In the genomic region with DNA sequence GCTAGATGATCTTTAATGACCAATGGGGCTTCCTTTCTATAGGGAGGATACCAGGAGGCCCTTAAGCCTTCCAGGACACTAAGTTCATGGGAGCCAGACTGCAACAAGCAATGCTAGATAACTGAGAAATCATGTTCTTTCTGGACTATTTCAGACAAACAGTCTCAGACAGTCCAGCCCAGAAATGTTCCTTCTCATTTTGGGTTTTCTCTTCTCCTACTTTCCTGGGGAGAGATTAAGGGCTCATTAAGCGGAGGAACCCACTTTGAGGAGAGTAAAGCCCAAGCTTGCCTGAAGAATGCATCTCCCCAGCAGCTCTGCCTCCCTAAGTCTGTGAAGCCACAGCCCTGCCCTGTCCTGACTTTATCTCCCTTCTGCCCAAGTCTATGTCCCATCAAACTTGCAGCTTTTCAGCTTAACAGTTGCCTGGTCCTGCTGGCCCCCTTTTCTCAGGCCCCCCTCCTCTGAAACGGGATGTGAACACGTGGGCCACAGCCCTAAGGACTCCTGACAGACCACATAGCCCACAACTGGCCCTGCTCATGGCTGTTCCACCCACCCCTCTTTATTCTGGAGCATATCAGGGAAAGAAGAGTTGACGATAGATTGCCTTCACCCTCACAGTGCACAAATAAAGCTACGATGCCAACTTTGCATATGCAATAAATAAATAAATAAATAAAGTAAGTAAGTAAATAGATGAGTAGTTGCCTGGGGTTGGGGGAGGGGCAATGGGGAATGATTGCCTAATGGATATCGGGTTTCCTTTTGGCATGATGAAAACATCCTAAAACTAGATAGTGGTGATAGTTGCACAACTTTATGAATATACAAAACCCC, we compare ENCODE assay signal across 10 cellular contexts.
DNase-seq lines count a peak whose midpoint lies in the region; ATAC-seq and TF ChIP-seq lines count a peak whose summit lies in the region.
"Had no signal": no experiment of that assay in that cellular context is flagged by ENCODE, and none has a peak within 500 bp of the region (broad histone marks: within the 10 kb centered on the region; RNA-seq: fewer than 3 reads in every experiment).

No MANE protein-coding gene starts in this region.

- H3K27ac ChIP-seq in esophagus (ENCODE audit: low read depth in 2 of 2, low read length in 1 of 2) (peak overlapping the region; percentile 18 to 53), osteoblast (ENCODE audit: low read depth, low read length) (no peak overlapping the region)

- H3K9me3 ChIP-seq in esophagus (ENCODE audit: control insufficient read depth in 2 of 2, insufficient read depth in 1 of 2, low read depth in 1 of 2, low read length in 1 of 2) (no peaks in the 10 kb centered on the region), osteoblast (ENCODE audit: low read depth, low read length) (no peaks in the 10 kb centered on the region)
- H3K9me3 ChIP-seq: mucosa of descending colon had no signal

- no peaks in the 10 kb centered on the region for H4K20me1 ChIP-seq in osteoblast (ENCODE audit: insufficient read depth, low read length)

- no peak overlapping the region for H2AFZ ChIP-seq in osteoblast (ENCODE audit: low read length)

- H3K27me3 ChIP-seq in esophagus (ENCODE audit: control insufficient read depth in 1 of 2, insufficient read depth in 2 of 2, low read length in 2 of 2): no peaks in the 10 kb centered on the region
- H3K27me3 ChIP-seq in osteoblast (ENCODE audit: insufficient read depth, low read length): no peaks in the 10 kb centered on the region

- no peak for ATAC-seq in GM18858 (IDR thresholded peaks at IDR 0.05; ENCODE audit: unreplicated experiment)
- ATAC-seq: effector memory CD8-positive, alpha-beta T cell; mucosa of descending colon had no signal

- peak overlapping the region; percentile 48 for H3K4me2 ChIP-seq in osteoblast (ENCODE audit: insufficient read depth, low read length)

- 55 to 58% methylated on average over 6 of the region's 6 CpGs for WGBS in esophagus, 2 donors

- DNase-seq in AG10803 (ENCODE audit: low read depth) (peak; percentile 83), NCI-H510A (lab: John Stamatoyannopoulos, UW) (peak; percentile 17), osteoblast (ENCODE audit: insufficient read length, low spot score, missing footprints) (peak; percentile 70), NCI-H2107 (lab: John Stamatoyannopoulos, UW) (no peak), kidney tubule cell (ENCODE audit: low spot score) (no peak)
- no peak for DNase-seq in activated CD4-positive, alpha-beta T cell treated with anti-CD3 and anti-CD28 coated beads, Interleukin-2, amount 50 U/mL, for 1 hour
- DNase-seq: effector memory CD8-positive, alpha-beta T cell had no signal

- no peaks in the 10 kb centered on the region for H3K79me2 ChIP-seq in osteoblast (ENCODE audit: insufficient read depth, low read length)

- H3K36me3 ChIP-seq in esophagus (ENCODE audit: control insufficient read depth in 2 of 2, insufficient read depth in 2 of 2, low read length in 1 of 2): no peaks in the 10 kb centered on the region
- H3K36me3 ChIP-seq in osteoblast (ENCODE audit: insufficient read depth, low read length): no peaks in the 10 kb centered on the region

- TF ChIP-seq CTCF in AG10803 (conservative IDR thresholded peaks at IDR 0.05; ENCODE audit: low read length) (no peak), osteoblast (IDR thresholded peaks at IDR 0.05; ENCODE audit: extremely low read depth, low read depth, low read length) (no peak)

- H3K4me3 ChIP-seq in AG10803 (ENCODE audit: low read length): no peak overlapping the region
- H3K4me3 ChIP-seq in esophagus (ENCODE audit: low read depth in 1 of 2, low read length in 2 of 2): no peak overlapping the region
- H3K4me3 ChIP-seq in osteoblast (ENCODE audit: insufficient read depth, low read length): no peak overlapping the region
- H3K4me3 ChIP-seq: mucosa of descending colon had no signal

- H3K4me1 ChIP-seq in esophagus (ENCODE audit: control insufficient read depth in 2 of 2, insufficient read depth in 2 of 2, low read length in 1 of 2) (peaks cover 3 to 4% of the 10 kb centered on the region in 2 donors), osteoblast (ENCODE audit: insufficient read depth, low read length) (peaks cover 12% of the 10 kb centered on the region)

Comparison
In these comparisons a context has a peak if more than half of its experiments do, and no peak if none do; other contexts are left out.
1. DNase-seq: peak in AG10803 (single experiment), NCI-H510A (single experiment) and osteoblast (single experiment); none in activated CD4-positive, alpha-beta T cell treated with anti-CD3 and anti-CD28 coated beads, Interleukin-2, amount 50 U/mL, for 1 hour (single experiment), NCI-H2107 (single experiment) and kidney tubule cell (single experiment).